In genomic region chr11:118933486-118933885, GRCh38 we compare ENCODE assay signal across 15 cellular contexts. TPM values are rescaled to one million over a fixed set of nuclear protein-coding genes. Genes with fewer than 3 reads are reported as not detected.
A peak's percentile ranks its signal among the peaks of the same experiment; 100 is the strongest.
DNase-seq lines count a peak whose midpoint lies in the region; ATAC-seq and TF ChIP-seq lines count a peak whose summit lies in the region.
"Had no signal": no experiment of that assay in that cellular context is flagged by ENCODE, and none has a peak within 500 bp of the region (broad histone marks: within the 10 kb centered on the region; RNA-seq: fewer than 3 reads in every experiment).

No MANE protein-coding gene starts in this region.

- H3K79me2 ChIP-seq in hepatocyte, result no peaks in the 10 kb centered on the region

- no peak for ATAC-seq in GM21737 (IDR thresholded peaks at IDR 0.05; ENCODE audit: unreplicated experiment)
- ATAC-seq: WTC11 had no signal

- H3K4me2 ChIP-seq in hepatocyte, result no peak overlapping the region

- H4K20me1 ChIP-seq in hepatocyte (ENCODE audit: insufficient read depth, poor library complexity, severe bottlenecking), result no peaks in the 10 kb centered on the region

- 33% methylated on average over 4 of the region's 4 CpGs for WGBS in hepatocyte (ENCODE audit: low lambda C conversion rate, missing lambda C conversion rate)
- WGBS in stomach, 5 donors, result 6 to 19% (median 14%) methylated on average over 4 of the region's 4 CpGs

- H3K9me3 Mint-ChIP-seq in brain, result no peaks in the 10 kb centered on the region
- H3K9me3 Mint-ChIP-seq: type B pancreatic cell, WTC11 had no signal

- TF ChIP-seq EP300 in stomach (IDR thresholded peaks at IDR 0.05), result no peak

- no peak for TF ChIP-seq POLR2A in stomach (IDR thresholded peaks at IDR 0.05)

- no peak overlapping the region for H2AFZ ChIP-seq in hepatocyte

- H3K4me3 Mint-ChIP-seq in brain, result peak overlapping the region in 1 of 5 experiments; percentile 13
- H3K4me3 Mint-ChIP-seq: type B pancreatic cell, WTC11 had no signal

- peak overlapping the region in 4 of 5 experiments; percentile 4 to 77 (median 22) for H3K27ac Mint-ChIP-seq in brain
- H3K27ac Mint-ChIP-seq: WTC11 had no signal

- H3K36me3 ChIP-seq in hepatocyte (replicated peaks; ENCODE audit: insufficient read depth, low read depth) (no peaks in the 10 kb centered on the region), stomach (no peaks in the 10 kb centered on the region), H7 (replicated peaks; ENCODE audit: control insufficient read depth, insufficient read depth, low read length) (no peaks in the 10 kb centered on the region)

- H3K9me3 ChIP-seq in hepatocyte (ENCODE audit: low read depth) (no peaks in the 10 kb centered on the region), stomach (no peaks in the 10 kb centered on the region)
- H3K9me3 ChIP-seq: Caco-2 had no signal

- intact Hi-C loops in stomach (cut with DNase I; ENCODE audit: low total_unique reads), result no loop called here

- TF ChIP-seq CTCF in brain (conservative IDR thresholded peaks at IDR 0.05) (no peak), hepatocyte (IDR thresholded peaks at IDR 0.05; ENCODE audit: poor library complexity) (no peak), stomach (IDR thresholded peaks at IDR 0.05) (no peak)

- no peaks in the 10 kb centered on the region for H3K27me3 ChIP-seq in hepatocyte
- no peaks in the 10 kb centered on the region for H3K27me3 ChIP-seq in stomach
- H3K27me3 ChIP-seq in H7 (ENCODE audit: control insufficient read depth, insufficient read depth, low read length), result no peaks in the 10 kb centered on the region

- peaks cover 32% of the 10 kb centered on the region for H3K4me1 Mint-ChIP-seq in brain

- no peaks in the 10 kb centered on the region for H3K36me3 Mint-ChIP-seq in brain
- H3K36me3 Mint-ChIP-seq: type B pancreatic cell, WTC11 had no signal

- no peaks in the 10 kb centered on the region for H3K9me2 ChIP-seq in hepatocyte (replicated peaks; ENCODE audit: insufficient read depth)

- H3K27ac ChIP-seq in hepatocyte, result peak overlapping the region; percentile 28
- peak overlapping the region in 4 of 5 donors; percentile 28 to 78 (median 60) for H3K27ac ChIP-seq in stomach

- H3K4me3 ChIP-seq in hepatocyte, result no peak overlapping the region
- H3K4me3 ChIP-seq in stomach, result no peak overlapping the region
- H3K4me3 ChIP-seq in H7 (ENCODE audit: insufficient read depth, low read depth, low read length), result no peak overlapping the region
- H3K4me3 ChIP-seq: skin epidermis had no signal

- peaks cover 9% of the 10 kb centered on the region for H3K27me3 Mint-ChIP-seq in brain
- H3K27me3 Mint-ChIP-seq: type B pancreatic cell had no signal

- DNase-seq in NCI-H82 (lab: John Stamatoyannopoulos, UW) (peak; percentile 18), NCI-H82 treated with DMSO at 0.1 percent for 48 hours (lab: John Stamatoyannopoulos, UW; ENCODE audit: unreplicated experiment) (no peak), hepatocyte (ENCODE audit: low spot score) (no peak), stomach (peak; percentile 42), H7 (no peak), mucosa of gallbladder (ENCODE audit: low spot score) (no peak)
- DNase-seq: 8988T, Caco-2, NCI-H2107 had no signal

- peaks cover 17% of the 10 kb centered on the region for H3K4me1 ChIP-seq in hepatocyte (ENCODE audit: insufficient read depth)
- H3K4me1 ChIP-seq in stomach, result peaks cover 24 to 42% (median 33%) of the 10 kb centered on the region in 4 donors

RNA-seq across cellular contexts. Expression of gene BCL9L, which starts 7.8 kb away (rescaled TPM):
- polyA plus RNA-seq in brain (ENCODE audit: insufficient read depth, low read depth, low replicate concordance) (13.5 TPM), hepatocyte (18.0 and 18.1 TPM in 2 replicates), stomach (10 to 100 TPM in 1 of 3 donors, 1 to 10 TPM in 2; 4.2 to 11.7 (median 6.0) TPM)
- total RNA-seq in hepatocyte (7.8 and 25.3 TPM in 2 replicates), stomach (10 to 100 TPM in 4 of 5 donors, 1 to 10 TPM in 1; 9.9 to 35.2 (median 20.4) TPM), mucosa of gallbladder (107 TPM)
- total RNA-seq in H7 (2014; rRNA removed; shearing (Covaris generic)), result 15.8 and 18.5 TPM in 2 replicates

RNA-seq across cellular contexts. Expression of gene UPK2, which starts 22.6 kb away (rescaled TPM):
- polyA plus RNA-seq in brain (ENCODE audit: insufficient read depth, low read depth, low replicate concordance), result 3.0 TPM
- total RNA-seq in hepatocyte, result 2.2 and 3.6 TPM in 2 replicates
- polyA plus RNA-seq in hepatocyte, result 55.3 and 101 TPM in 2 replicates
- total RNA-seq in stomach, result not detected
- polyA plus RNA-seq in stomach, result under 1 TPM in 1 of 3 donors, not detected in 2; 0.50 TPM
- total RNA-seq in H7 (2014; rRNA removed; shearing (Covaris generic)), result 0.21 TPM in 1 of 2 replicates, not detected in the other
- not detected for total RNA-seq in mucosa of gallbladder
- total RNA-seq: LHCN-M2, WTC11 had no signal

RNA-seq across cellular contexts. Expression of gene FOXR1, which starts 38.1 kb away (rescaled TPM):
- polyA plus RNA-seq in brain (ENCODE audit: insufficient read depth, low read depth, low replicate concordance), result 0.37 TPM
- total RNA-seq in hepatocyte, result not detected in 2 replicates
- polyA plus RNA-seq in hepatocyte, result 0.41 TPM in 1 of 2 replicates, not detected in the other
- not detected for total RNA-seq in stomach
- not detected for polyA plus RNA-seq in stomach
- total RNA-seq in H7 (2014; rRNA removed; shearing (Covaris generic)), result not detected in 2 replicates
- total RNA-seq in mucosa of gallbladder, result not detected
- total RNA-seq: Caco-2, LHCN-M2, WTC11 had no signal

RNA-seq across cellular contexts. Expression of gene CXCR5, which starts 49.8 kb away (rescaled TPM):
- polyA plus RNA-seq in brain (ENCODE audit: insufficient read depth, low read depth, low replicate concordance), result 0.07 TPM
- total RNA-seq in hepatocyte, result not detected in 2 replicates
- 0.11 and 0.29 TPM in 2 replicates for polyA plus RNA-seq in hepatocyte
- total RNA-seq in stomach, result under 1 TPM in 1 of 5 donors, not detected in 4; 0.14 TPM
- under 1 TPM; 0.12 to 0.60 (median 0.15) TPM for polyA plus RNA-seq in stomach
- total RNA-seq in H7 (2014; rRNA removed; shearing (Covaris generic)), result 0.04 TPM in 1 of 2 replicates, not detected in the other
- total RNA-seq in mucosa of gallbladder, result 0.06 TPM
- total RNA-seq: Caco-2, LHCN-M2 had no signal

Comparison
In these comparisons a context has a peak if more than half of its experiments do, and no peak if none do; other contexts are left out.
1. DNase-seq: peak in NCI-H82 (single experiment) and stomach (single experiment); none in NCI-H82 treated with DMSO at 0.1 percent for 48 hours (single experiment), hepatocyte (single experiment), H7 (single experiment) and mucosa of gallbladder (single experiment).